1 cellular context compared by ENCODE assay signal in the genomic region with DNA sequence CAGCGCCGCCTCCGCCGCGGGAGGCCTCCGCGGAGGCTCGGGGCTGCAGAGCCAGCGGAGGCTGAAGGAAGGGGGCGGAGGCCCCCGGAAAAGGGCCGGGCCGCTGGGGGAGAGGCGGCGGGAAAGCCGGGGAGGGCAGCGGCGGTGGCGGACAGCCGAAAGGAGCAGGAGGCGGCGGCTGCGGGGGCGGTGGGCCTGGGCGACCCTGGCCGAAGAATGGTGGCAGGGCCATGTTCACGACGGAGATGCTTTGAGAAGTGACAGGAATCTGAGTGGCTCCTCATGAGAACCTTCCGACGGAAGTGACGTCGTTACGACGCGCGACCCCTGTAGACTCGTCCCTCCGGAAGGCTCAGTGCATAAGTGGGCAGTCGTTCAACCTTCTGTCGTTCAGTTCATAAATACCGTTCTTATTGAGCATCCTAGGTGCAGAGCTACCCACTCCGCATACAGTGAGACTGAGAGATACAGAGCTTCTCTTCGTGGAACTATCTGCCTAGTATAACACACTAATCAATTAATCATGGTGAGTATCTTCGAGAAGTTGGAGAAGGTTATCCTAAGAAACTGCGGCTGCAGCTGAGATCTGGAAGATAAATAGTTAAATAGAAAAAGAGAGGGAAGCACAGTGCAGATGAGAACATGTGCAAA.
TF ChIP-seq lines count a peak whose summit lies in the region.

Gene PDCD7, minus strand, starts transcription at position 259 of the 651 bp plus-strand sequence. Its CDS starts 27 bp downstream, at position 232.

TF ChIP-seq in K562, 482 proteins besides CTCF, POLR2A, EP300 and RAD21 (continued from another document and continues in another):
- TF ChIP-seq, protein P1, sequence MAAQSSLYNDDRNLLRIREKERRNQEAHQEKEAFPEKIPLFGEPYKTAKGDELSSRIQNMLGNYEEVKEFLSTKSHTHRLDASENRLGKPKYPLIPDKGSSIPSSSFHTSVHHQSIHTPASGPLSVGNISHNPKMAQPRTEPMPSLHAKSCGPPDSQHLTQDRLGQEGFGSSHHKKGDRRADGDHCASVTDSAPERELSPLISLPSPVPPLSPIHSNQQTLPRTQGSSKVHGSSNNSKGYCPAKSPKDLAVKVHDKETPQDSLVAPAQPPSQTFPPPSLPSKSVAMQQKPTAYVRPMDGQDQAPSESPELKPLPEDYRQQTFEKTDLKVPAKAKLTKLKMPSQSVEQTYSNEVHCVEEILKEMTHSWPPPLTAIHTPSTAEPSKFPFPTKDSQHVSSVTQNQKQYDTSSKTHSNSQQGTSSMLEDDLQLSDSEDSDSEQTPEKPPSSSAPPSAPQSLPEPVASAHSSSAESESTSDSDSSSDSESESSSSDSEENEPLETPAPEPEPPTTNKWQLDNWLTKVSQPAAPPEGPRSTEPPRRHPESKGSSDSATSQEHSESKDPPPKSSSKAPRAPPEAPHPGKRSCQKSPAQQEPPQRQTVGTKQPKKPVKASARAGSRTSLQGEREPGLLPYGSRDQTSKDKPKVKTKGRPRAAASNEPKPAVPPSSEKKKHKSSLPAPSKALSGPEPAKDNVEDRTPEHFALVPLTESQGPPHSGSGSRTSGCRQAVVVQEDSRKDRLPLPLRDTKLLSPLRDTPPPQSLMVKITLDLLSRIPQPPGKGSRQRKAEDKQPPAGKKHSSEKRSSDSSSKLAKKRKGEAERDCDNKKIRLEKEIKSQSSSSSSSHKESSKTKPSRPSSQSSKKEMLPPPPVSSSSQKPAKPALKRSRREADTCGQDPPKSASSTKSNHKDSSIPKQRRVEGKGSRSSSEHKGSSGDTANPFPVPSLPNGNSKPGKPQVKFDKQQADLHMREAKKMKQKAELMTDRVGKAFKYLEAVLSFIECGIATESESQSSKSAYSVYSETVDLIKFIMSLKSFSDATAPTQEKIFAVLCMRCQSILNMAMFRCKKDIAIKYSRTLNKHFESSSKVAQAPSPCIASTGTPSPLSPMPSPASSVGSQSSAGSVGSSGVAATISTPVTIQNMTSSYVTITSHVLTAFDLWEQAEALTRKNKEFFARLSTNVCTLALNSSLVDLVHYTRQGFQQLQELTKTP (IDR thresholded peaks at IDR 0.05; ENCODE audit: low read depth in 1 of 2, partially characterized antibody in 2 of 2): peak in 1 of 2 experiments; percentile 43
- TF ChIP-seq SIX5 (IDR thresholded peaks at IDR 0.05; ENCODE audit: borderline replicate concordance in 1 of 2, insufficient read depth in 1 of 2, low read depth in 1 of 2, low read length in 2 of 2) (no peak), SETDB1 (IDR thresholded peaks at IDR 0.05; ENCODE audit: low read length) (no peak), IFI16 (CRISPR knock-in tag; IDR thresholded peaks at IDR 0.05) (no peak), NFIX (CRISPR knock-in tag; IDR thresholded peaks at IDR 0.05; ENCODE audit: low read depth) (no peak), GABPB1 (CRISPR knock-in tag; IDR thresholded peaks at IDR 0.05) (peak; percentile 97), PRMT5 (CRISPR knock-in tag; IDR thresholded peaks at IDR 0.05) (no peak), THRA (IDR thresholded peaks at IDR 0.05) (no peak), ZNF311 (CRISPR knock-in tag; IDR thresholded peaks at IDR 0.05) (no peak), CREM (IDR thresholded peaks at IDR 0.05; ENCODE audit: low read depth) (peak; percentile 100), SAFB (IDR thresholded peaks at IDR 0.05; ENCODE audit: borderline replicate concordance, low read depth, low read length) (no peak), ZNF77 (CRISPR knock-in tag; IDR thresholded peaks at IDR 0.05) (no peak), NR2F6 (CRISPR knock-in tag; IDR thresholded peaks at IDR 0.05) (no peak), HLTF (IDR thresholded peaks at IDR 0.05) (no peak), ZNF324 (CRISPR knock-in tag; IDR thresholded peaks at IDR 0.05) (no peak), TARDBP (IDR thresholded peaks at IDR 0.05) (no peak), CTBP1 (IDR thresholded peaks at IDR 0.05; ENCODE audit: borderline replicate concordance) (peak; percentile 44; the same call in 1 of the 2 replicates), NCOA6 (IDR thresholded peaks at IDR 0.05) (no peak), ZNF79 (CRISPR knock-in tag; IDR thresholded peaks at IDR 0.05; ENCODE audit: low read depth) (no peak), ZBTB9 (CRISPR knock-in tag; IDR thresholded peaks at IDR 0.05) (no peak), ZNF644 (tag; IDR thresholded peaks at IDR 0.05; ENCODE audit: low read depth) (0 out of 2 replicates have a peak, but pooled peaks have one; percentile 41), POLR3A (IDR thresholded peaks at IDR 0.05; ENCODE audit: borderline replicate concordance, extremely low read depth, insufficient read depth, insufficient read length) (no peak), ZFP36 (IDR thresholded peaks at IDR 0.05; ENCODE audit: low read depth, low read length, partially characterized antibody) (no peak), NFE2 (IDR thresholded peaks at IDR 0.05; ENCODE audit: low read depth) (no peak), ZBTB34 (CRISPR knock-in tag; IDR thresholded peaks at IDR 0.05) (no peak), ARNT (IDR thresholded peaks at IDR 0.05) (no peak), MED1 (CRISPR knock-in tag; IDR thresholded peaks at IDR 0.05; ENCODE audit: borderline replicate concordance) (no peak), CC2D1A (IDR thresholded peaks at IDR 0.05) (no peak), CEBPG (CRISPR knock-in tag; IDR thresholded peaks at IDR 0.05) (no peak), CEBPG (tag; conservative IDR thresholded peaks at IDR 0.05 in 1 of 2, IDR thresholded peaks at IDR 0.05 in 1 of 2) (no peak), POLR2H (tag; IDR thresholded peaks at IDR 0.05; ENCODE audit: low read depth) (peak; percentile 76), ZNF449 (CRISPR knock-in tag; IDR thresholded peaks at IDR 0.05) (no peak)
- TF ChIP-seq, protein P2, sequence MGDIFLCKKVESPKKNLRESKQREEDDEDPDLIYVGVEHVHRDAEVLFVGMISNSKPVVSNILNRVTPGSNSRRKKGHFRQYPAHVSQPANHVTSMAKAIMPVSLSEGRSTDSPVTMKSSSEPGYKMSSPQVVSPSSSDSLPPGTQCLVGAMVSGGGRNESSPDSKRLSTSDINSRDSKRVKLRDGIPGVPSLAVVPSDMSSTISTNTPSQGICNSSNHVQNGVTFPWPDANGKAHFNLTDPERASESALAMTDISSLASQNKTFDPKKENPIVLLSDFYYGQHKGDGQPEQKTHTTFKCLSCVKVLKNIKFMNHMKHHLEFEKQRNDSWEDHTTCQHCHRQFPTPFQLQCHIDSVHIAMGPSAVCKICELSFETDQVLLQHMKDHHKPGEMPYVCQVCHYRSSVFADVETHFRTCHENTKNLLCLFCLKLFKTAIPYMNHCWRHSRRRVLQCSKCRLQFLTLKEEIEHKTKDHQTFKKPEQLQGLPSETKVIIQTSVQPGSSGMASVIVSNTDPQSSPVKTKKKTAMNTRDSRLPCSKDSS (IDR thresholded peaks at IDR 0.05; ENCODE audit: low read depth, partially characterized antibody): no peak
- TF ChIP-seq, protein P3, sequence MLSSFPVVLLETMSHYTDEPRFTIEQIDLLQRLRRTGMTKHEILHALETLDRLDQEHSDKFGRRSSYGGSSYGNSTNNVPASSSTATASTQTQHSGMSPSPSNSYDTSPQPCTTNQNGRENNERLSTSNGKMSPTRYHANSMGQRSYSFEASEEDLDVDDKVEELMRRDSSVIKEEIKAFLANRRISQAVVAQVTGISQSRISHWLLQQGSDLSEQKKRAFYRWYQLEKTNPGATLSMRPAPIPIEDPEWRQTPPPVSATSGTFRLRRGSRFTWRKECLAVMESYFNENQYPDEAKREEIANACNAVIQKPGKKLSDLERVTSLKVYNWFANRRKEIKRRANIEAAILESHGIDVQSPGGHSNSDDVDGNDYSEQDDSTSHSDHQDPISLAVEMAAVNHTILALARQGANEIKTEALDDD (IDR thresholded peaks at IDR 0.05): no peak
- TF ChIP-seq, protein P4, sequence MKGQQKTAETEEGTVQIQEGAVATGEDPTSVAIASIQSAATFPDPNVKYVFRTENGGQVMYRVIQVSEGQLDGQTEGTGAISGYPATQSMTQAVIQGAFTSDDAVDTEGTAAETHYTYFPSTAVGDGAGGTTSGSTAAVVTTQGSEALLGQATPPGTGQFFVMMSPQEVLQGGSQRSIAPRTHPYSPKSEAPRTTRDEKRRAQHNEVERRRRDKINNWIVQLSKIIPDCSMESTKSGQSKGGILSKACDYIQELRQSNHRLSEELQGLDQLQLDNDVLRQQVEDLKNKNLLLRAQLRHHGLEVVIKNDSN (CRISPR knock-in tag; IDR thresholded peaks at IDR 0.05): no peak
- TF ChIP-seq, protein P5, sequence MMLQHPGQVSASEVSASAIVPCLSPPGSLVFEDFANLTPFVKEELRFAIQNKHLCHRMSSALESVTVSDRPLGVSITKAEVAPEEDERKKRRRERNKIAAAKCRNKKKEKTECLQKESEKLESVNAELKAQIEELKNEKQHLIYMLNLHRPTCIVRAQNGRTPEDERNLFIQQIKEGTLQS (IDR thresholded peaks at IDR 0.05): no peak
- TF ChIP-seq, protein P5 (CRISPR knock-in tag; conservative IDR thresholded peaks at IDR 0.05): no peak
- TF ChIP-seq, protein P6, sequence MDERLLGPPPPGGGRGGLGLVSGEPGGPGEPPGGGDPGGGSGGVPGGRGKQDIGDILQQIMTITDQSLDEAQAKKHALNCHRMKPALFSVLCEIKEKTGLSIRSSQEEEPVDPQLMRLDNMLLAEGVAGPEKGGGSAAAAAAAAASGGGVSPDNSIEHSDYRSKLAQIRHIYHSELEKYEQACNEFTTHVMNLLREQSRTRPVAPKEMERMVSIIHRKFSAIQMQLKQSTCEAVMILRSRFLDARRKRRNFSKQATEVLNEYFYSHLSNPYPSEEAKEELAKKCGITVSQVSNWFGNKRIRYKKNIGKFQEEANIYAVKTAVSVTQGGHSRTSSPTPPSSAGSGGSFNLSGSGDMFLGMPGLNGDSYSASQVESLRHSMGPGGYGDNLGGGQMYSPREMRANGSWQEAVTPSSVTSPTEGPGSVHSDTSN (CRISPR knock-in tag; IDR thresholded peaks at IDR 0.05; ENCODE audit: low read depth): no peak
- TF ChIP-seq, protein P6 (tag; conservative IDR thresholded peaks at IDR 0.05; ENCODE audit: low read depth): peak; percentile 59; the same call in 1 of the 2 replicates
- TF ChIP-seq, protein P7, sequence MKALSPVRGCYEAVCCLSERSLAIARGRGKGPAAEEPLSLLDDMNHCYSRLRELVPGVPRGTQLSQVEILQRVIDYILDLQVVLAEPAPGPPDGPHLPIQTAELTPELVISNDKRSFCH (CRISPR knock-in tag; IDR thresholded peaks at IDR 0.05): no peak
- TF ChIP-seq, protein P7 (tag; IDR thresholded peaks at IDR 0.05): no peak
